ENCODE assay signal across 15 cellular contexts in genomic region chr3:81299486-81299885, GRCh38.
DNase-seq lines count a peak whose midpoint lies in the region; ATAC-seq and TF ChIP-seq lines count a peak whose summit lies in the region.
"Had no signal": no experiment of that assay in that cellular context is flagged by ENCODE, and none has a peak within 500 bp of the region (broad histone marks: within the 10 kb centered on the region; RNA-seq: fewer than 3 reads in every experiment).

No MANE protein-coding gene starts in this region.

- no peak overlapping the region for H2BK12ac ChIP-seq in trophoblast cell (ENCODE audit: low read length)

- H3K4me3 ChIP-seq in mammary epithelial cell (replicated peaks in 1 of 3; ENCODE audit: insufficient read depth in 1 of 3, low read depth in 2 of 3, low read length in 3 of 3) (no peak overlapping the region), trophoblast cell (ENCODE audit: low read depth, low read length) (no peak overlapping the region)
- H3K4me3 ChIP-seq: BLaER1 had no signal

- peaks cover 5% of the 10 kb centered on the region for H3K79me1 ChIP-seq in trophoblast cell (ENCODE audit: low read length)

- H3K27me3 ChIP-seq in mammary epithelial cell (ENCODE audit: insufficient read depth, low read length) (no peaks in the 10 kb centered on the region), trophoblast cell (ENCODE audit: insufficient read depth, low read length) (no peaks in the 10 kb centered on the region)
- H3K27me3 ChIP-seq: BLaER1 had no signal

- no peak overlapping the region for H2AFZ ChIP-seq in mammary epithelial cell (ENCODE audit: low read depth, low read length)
- no peak overlapping the region for H2AFZ ChIP-seq in trophoblast cell (ENCODE audit: insufficient read depth, low read length, poor library complexity)

- intact Hi-C loops in MCF 10A (cut with micrococcal nuclease) (no loop called here), mammary epithelial cell (cut with micrococcal nuclease) (no loop called here)

- H2BK120ac ChIP-seq in trophoblast cell (ENCODE audit: insufficient read depth, low read length, poor library complexity) = no peak overlapping the region

- no peaks in the 10 kb centered on the region for H3K4me1 ChIP-seq in mammary epithelial cell (ENCODE audit: insufficient read depth, low read length)
- H3K4me1 ChIP-seq in trophoblast cell (ENCODE audit: control insufficient read depth in 1 of 2, insufficient read depth in 2 of 2, low read length in 2 of 2) = peaks cover 4 to 10% of the 10 kb centered on the region in 2 experiments
- H3K4me1 ChIP-seq: BLaER1 had no signal

- no peak overlapping the region for H3K23ac ChIP-seq in trophoblast cell (ENCODE audit: low read length)

- 76% methylated on average over 3 of the region's 3 CpGs for WGBS in mammary epithelial cell (ENCODE audit: low coverage, missing lambda C conversion rate)
- WGBS in trophoblast cell (ENCODE audit: extremely low coverage, insufficient coverage, insufficient read length) = no CpG with 5 or more reads among the region's 3 CpGs

- no peaks in the 10 kb centered on the region for H3K9me3 ChIP-seq in mammary epithelial cell (replicated peaks; ENCODE audit: insufficient read depth, low read length)
- H3K9me3 ChIP-seq in trophoblast cell (ENCODE audit: insufficient read depth, low read depth, low read length) = no peaks in the 10 kb centered on the region
- H3K9me3 ChIP-seq: BLaER1 had no signal

- TF ChIP-seq CTCF in MCF 10A (IDR thresholded peaks at IDR 0.05; ENCODE audit: unreplicated experiment) (no peak), mammary epithelial cell (conservative IDR thresholded peaks at IDR 0.05 in 1 of 2, IDR thresholded peaks at IDR 0.05 in 1 of 2; ENCODE audit: extremely low read depth in 1 of 2, insufficient read depth in 1 of 2, low read depth in 1 of 2, low read length in 2 of 2) (no peak)

- H3K4ac ChIP-seq in trophoblast cell (ENCODE audit: low read depth, low read length) = no peak overlapping the region

- H3K36me3 ChIP-seq in mammary epithelial cell (ENCODE audit: insufficient read depth, low read length) = no peaks in the 10 kb centered on the region
- H3K36me3 ChIP-seq in trophoblast cell (ENCODE audit: control insufficient read depth in 1 of 2, insufficient read depth in 2 of 2, low read length in 2 of 2) = no peaks in the 10 kb centered on the region
- H3K36me3 ChIP-seq: BLaER1 had no signal

- no peaks in the 10 kb centered on the region for H3K36me3 Mint-ChIP-seq in MCF 10A (ENCODE audit: insufficient read depth, unreplicated experiment)
- H3K36me3 Mint-ChIP-seq: CD8-positive, alpha-beta memory T cell had no signal

- H3K27ac ChIP-seq in mammary epithelial cell (ENCODE audit: insufficient read depth, low read depth, low read length) (no peak overlapping the region), trophoblast cell (ENCODE audit: low read depth, low read length) (peak overlapping the region; percentile 12)
- H3K27ac ChIP-seq: BLaER1 had no signal

- no peak overlapping the region for H3K18ac ChIP-seq in trophoblast cell (ENCODE audit: low read length)

- H3K27me3 Mint-ChIP-seq in MCF 10A (ENCODE audit: insufficient read depth, unreplicated experiment) = peaks cover 46% of the 10 kb centered on the region
- H3K27me3 Mint-ChIP-seq: CD8-positive, alpha-beta memory T cell had no signal

- POLR2A ChIA-PET in MCF 10A (lab: Yijun Ruan, JAX) = no interaction called here

- H4K20me1 ChIP-seq in mammary epithelial cell (ENCODE audit: insufficient read depth, low read length) = no peaks in the 10 kb centered on the region
- H4K20me1 ChIP-seq: BLaER1 had no signal

- no peak overlapping the region for H2BK5ac ChIP-seq in trophoblast cell (ENCODE audit: low read depth, low read length, poor library complexity)

- no peak overlapping the region for H3K4me2 ChIP-seq in mammary epithelial cell (ENCODE audit: insufficient read depth, low read depth, low read length)
- no peak overlapping the region for H3K4me2 ChIP-seq in trophoblast cell (ENCODE audit: low read length)
- H3K4me2 ChIP-seq: BLaER1 had no signal

- dilution Hi-C loops in mammary epithelial cell (cut with HindIII; ENCODE audit: low sequenced_read_pairs) = no loop called here

- no TSS peak for BruUV-seq in MCF 10A (replicated peaks; lab: Mats Ljungman, UMichigan)
- BruUV-seq in mammary epithelial cell (replicated peaks; lab: Mats Ljungman, UMichigan) = no TSS peak

- in situ Hi-C loops in mammary epithelial cell (cut with MboI; ENCODE audit: low sequenced_read_pairs in 2 of 2) = no loop called here

- CTCF ChIA-PET in MCF 10A (lab: Yijun Ruan, JAX) = interaction anchor here (0.7 to 1.1 kb wide), 2 partner anchors 40 to 116 kb away, joined by 3 read pairs; no protein-coding TSS in a partner anchor
- CTCF ChIA-PET in mammary epithelial cell (lab: Charles Lee; ENCODE audit: low non-redundant PET) = no interaction called here

- no peaks in the 10 kb centered on the region for H3K4me1 Mint-ChIP-seq in MCF 10A (ENCODE audit: insufficient read depth, unreplicated experiment)
- H3K4me1 Mint-ChIP-seq: CD8-positive, alpha-beta memory T cell; H9 had no signal

- no peak overlapping the region for H4K91ac ChIP-seq in trophoblast cell (ENCODE audit: low read depth, low read length)

- H3K79me2 ChIP-seq in mammary epithelial cell (ENCODE audit: insufficient read depth, low read length) (no peaks in the 10 kb centered on the region), trophoblast cell (ENCODE audit: control insufficient read depth, insufficient read depth, low read length, poor library complexity) (no peaks in the 10 kb centered on the region)

- H2AK5ac ChIP-seq in trophoblast cell (ENCODE audit: low read length) = no peak overlapping the region

- no peaks in the 10 kb centered on the region for H3K9me3 Mint-ChIP-seq in MCF 10A (ENCODE audit: unreplicated experiment)
- H3K9me3 Mint-ChIP-seq: H9 had no signal

- no peak overlapping the region for H4K8ac ChIP-seq in trophoblast cell (ENCODE audit: low read depth, low read length)

- no peak overlapping the region for H3K27ac Mint-ChIP-seq in MCF 10A (ENCODE audit: low read depth, unreplicated experiment)
- H3K27ac Mint-ChIP-seq: CD8-positive, alpha-beta memory T cell; H9 had no signal

- no peak overlapping the region for H3K4me3 Mint-ChIP-seq in MCF 10A (ENCODE audit: unreplicated experiment)
- H3K4me3 Mint-ChIP-seq: H9 had no signal

- ATAC-seq in GM18520 (IDR thresholded peaks at IDR 0.05; ENCODE audit: unreplicated experiment) = no peak
- no peak for ATAC-seq in GM21390 (IDR thresholded peaks at IDR 0.05; ENCODE audit: unreplicated experiment)

- no peak overlapping the region for H4K12ac ChIP-seq in trophoblast cell (ENCODE audit: low read depth, low read length)

- DNase-seq in NCI-H2107 treated with DMSO at 0.1 percent for 48 hours (lab: John Stamatoyannopoulos, UW; ENCODE audit: unreplicated experiment) = peak; percentile 29
- no peak for DNase-seq in NCI-H2107 (lab: John Stamatoyannopoulos, UW)
- DNase-seq in MCF 10A (ENCODE audit: unreplicated experiment) = peak; percentile 10
- no peak for DNase-seq in mammary epithelial cell
- peak; percentile 52 for DNase-seq in NCI-H69 (lab: John Stamatoyannopoulos, UW)
- DNase-seq in trophoblast cell = peak; percentile 55 to 71
- DNase-seq: 8988T; AML-193; CD8-positive, alpha-beta memory T cell; DMS79; GOT3; H9 had no signal

- H3K14ac ChIP-seq in trophoblast cell (ENCODE audit: low read length) = no peak overlapping the region

- no peak overlapping the region for H3K9ac ChIP-seq in mammary epithelial cell (ENCODE audit: insufficient read depth, low read length)
- no peak overlapping the region for H3K9ac ChIP-seq in trophoblast cell (ENCODE audit: low read length)
- H3K9ac ChIP-seq: BLaER1 had no signal

Comparison
In these comparisons a context has a peak if more than half of its experiments do, and no peak if none do; other contexts are left out.
1. DNase-seq: peak in NCI-H2107 treated with DMSO at 0.1 percent for 48 hours (single experiment), MCF 10A (single experiment), NCI-H69 (single experiment) and trophoblast cell (2 of 2); none in NCI-H2107 (single experiment) and mammary epithelial cell (single experiment).